Comparison of ENCODE assay signal across 9 cellular contexts in genomic region chr9:68979538-68980314, GRCh38. TPM values are rescaled to one million over a fixed set of nuclear protein-coding genes. Genes with fewer than 3 reads are reported as not detected.
DNase-seq lines count a peak whose midpoint lies in the region; ATAC-seq and TF ChIP-seq lines count a peak whose summit lies in the region.
"Had no signal": no experiment of that assay in that cellular context is flagged by ENCODE, and none has a peak within 500 bp of the region (broad histone marks: within the 10 kb centered on the region; RNA-seq: fewer than 3 reads in every experiment).

No MANE protein-coding gene starts in this region.

- peak overlapping the region; percentile 84 for H3K27ac Mint-ChIP-seq in activated T-cell treated with anti-CD3 and anti-CD28 coated beads, Interleukin-2, amount 50 U/mL, for 24 hours
- H3K27ac Mint-ChIP-seq in activated T-helper 1 cell treated with anti-CD3 and anti-CD28 coated beads, Interleukin-12 subunit alpha, Interleukin-12 subunit beta, Interleukin-2, Interleukin-4 antibody, amounts not matched to agents 30 ng/mL and 10 ng/mL and 1 ng/mL, durations not matched to agents 14 hours and 24 hours and 36 hours: peak overlapping the region; percentile 97
- peak overlapping the region; percentile 56 for H3K27ac Mint-ChIP-seq in type B pancreatic cell
- H3K27ac Mint-ChIP-seq: activated naive CD8-positive, alpha-beta T cell had no signal

- H3K36me3 Mint-ChIP-seq in activated T-cell treated with anti-CD3 and anti-CD28 coated beads, Interleukin-2, amount 50 U/mL, for 24 hours (ENCODE audit: low read depth): no peaks in the 10 kb centered on the region
- H3K36me3 Mint-ChIP-seq in activated T-helper 1 cell treated with anti-CD3 and anti-CD28 coated beads, Interleukin-12 subunit alpha, Interleukin-12 subunit beta, Interleukin-2, Interleukin-4 antibody, amounts not matched to agents 30 ng/mL and 10 ng/mL and 1 ng/mL, durations not matched to agents 14 hours and 24 hours and 36 hours (ENCODE audit: low read depth): peaks cover 14% of the 10 kb centered on the region
- H3K36me3 Mint-ChIP-seq in type B pancreatic cell: no peaks in the 10 kb centered on the region

- no peaks in the 10 kb centered on the region for H3K27me3 Mint-ChIP-seq in activated T-cell treated with anti-CD3 and anti-CD28 coated beads, Interleukin-2, amount 50 U/mL, for 24 hours
- peaks cover 2% of the 10 kb centered on the region for H3K27me3 Mint-ChIP-seq in activated T-helper 1 cell treated with anti-CD3 and anti-CD28 coated beads, Interleukin-12 subunit alpha, Interleukin-12 subunit beta, Interleukin-2, Interleukin-4 antibody, amounts not matched to agents 30 ng/mL and 10 ng/mL and 1 ng/mL, durations not matched to agents 14 hours and 24 hours and 36 hours (ENCODE audit: insufficient read depth)
- H3K27me3 Mint-ChIP-seq in type B pancreatic cell: no peaks in the 10 kb centered on the region
- H3K27me3 Mint-ChIP-seq: activated naive CD8-positive, alpha-beta T cell had no signal

- peak overlapping the region; percentile 10 for H3K4me3 Mint-ChIP-seq in activated T-cell treated with anti-CD3 and anti-CD28 coated beads, Interleukin-2, amount 50 U/mL, for 24 hours
- peak overlapping the region; percentile 69 for H3K4me3 Mint-ChIP-seq in activated T-helper 1 cell treated with anti-CD3 and anti-CD28 coated beads, Interleukin-12 subunit alpha, Interleukin-12 subunit beta, Interleukin-2, Interleukin-4 antibody, amounts not matched to agents 30 ng/mL and 10 ng/mL and 1 ng/mL, durations not matched to agents 14 hours and 24 hours and 36 hours
- H3K4me3 Mint-ChIP-seq in type B pancreatic cell: no peak overlapping the region
- H3K4me3 Mint-ChIP-seq: activated naive CD8-positive, alpha-beta T cell had no signal

- intact Hi-C loops in activated T-helper 1 cell treated with anti-CD3 and anti-CD28 coated beads, Interleukin-12 subunit alpha, Interleukin-12 subunit beta, Interleukin-2, Interleukin-4 antibody, amounts not matched to agents 30 ng/mL and 10 ng/mL and 1 ng/mL, durations not matched to agents 14 hours and 24 hours and 36 hours (cut with micrococcal nuclease): loop anchor here (1.0 kb wide), 4 partner anchors 27 to 326 kb away; no protein-coding TSS in a partner anchor

- H3K9me3 Mint-ChIP-seq in activated T-cell treated with anti-CD3 and anti-CD28 coated beads, Interleukin-2, amount 50 U/mL, for 24 hours: peaks cover 2% of the 10 kb centered on the region
- H3K9me3 Mint-ChIP-seq in activated T-helper 1 cell treated with anti-CD3 and anti-CD28 coated beads, Interleukin-12 subunit alpha, Interleukin-12 subunit beta, Interleukin-2, Interleukin-4 antibody, amounts not matched to agents 30 ng/mL and 10 ng/mL and 1 ng/mL, durations not matched to agents 14 hours and 24 hours and 36 hours: no peaks in the 10 kb centered on the region
- peaks cover 7% of the 10 kb centered on the region for H3K9me3 Mint-ChIP-seq in type B pancreatic cell

- ATAC-seq in HG03175 (IDR thresholded peaks at IDR 0.05; ENCODE audit: unreplicated experiment) (no peak), GM19351 (IDR thresholded peaks at IDR 0.05; ENCODE audit: unreplicated experiment) (no peak)

- no peak for TF ChIP-seq CTCF in type B pancreatic cell (conservative IDR thresholded peaks at IDR 0.05)

- H3K4me1 Mint-ChIP-seq in activated T-cell treated with anti-CD3 and anti-CD28 coated beads, Interleukin-2, amount 50 U/mL, for 24 hours (ENCODE audit: low read depth): peaks cover 63% of the 10 kb centered on the region
- peaks cover 85% of the 10 kb centered on the region for H3K4me1 Mint-ChIP-seq in activated T-helper 1 cell treated with anti-CD3 and anti-CD28 coated beads, Interleukin-12 subunit alpha, Interleukin-12 subunit beta, Interleukin-2, Interleukin-4 antibody, amounts not matched to agents 30 ng/mL and 10 ng/mL and 1 ng/mL, durations not matched to agents 14 hours and 24 hours and 36 hours (ENCODE audit: low read depth)
- peaks cover 26% of the 10 kb centered on the region for H3K4me1 Mint-ChIP-seq in type B pancreatic cell (ENCODE audit: unreplicated experiment)

- peak; percentile 48 for DNase-seq in activated T-cell treated with anti-CD3 and anti-CD28 coated beads, Interleukin-2, amount 50 U/mL, for 24 hours
- DNase-seq in activated T-cell treated with anti-CD3 and anti-CD28 coated beads for 4 hours (no peak), iPS-NIHi11 (ENCODE audit: low spot score) (peak; percentile 21), type B pancreatic cell (ENCODE audit: extremely low spot score, unreplicated experiment) (no peak), RKO (ENCODE audit: low spot score) (no peak)
- peak; percentile 38 for DNase-seq in activated T-helper 1 cell treated with anti-CD3 and anti-CD28 coated beads, Interleukin-12 subunit alpha, Interleukin-12 subunit beta, Interleukin-2, Interleukin-4 antibody, amounts not matched to agents 30 ng/mL and 10 ng/mL and 1 ng/mL, durations not matched to agents 14 hours and 24 hours and 36 hours (ENCODE audit: low spot score)

RNA-seq across cellular contexts. Expression of gene PRKACG, which starts 34.2 kb away (rescaled TPM):
- not detected in 2 replicates for total RNA-seq in activated T-helper 1 cell treated with anti-CD3 and anti-CD28 coated beads, Interleukin-12 subunit alpha, Interleukin-12 subunit beta, Interleukin-2, Interleukin-4 antibody, amounts not matched to agents 30 ng/mL and 10 ng/mL and 1 ng/mL, durations not matched to agents 14 hours and 24 hours and 36 hours
- total RNA-seq in type B pancreatic cell (ENCODE audit: low replicate concordance): not detected in 2 replicates

RNA-seq across cellular contexts. Expression of gene FXN, which starts 55.8 kb away (rescaled TPM):
- total RNA-seq in activated T-helper 1 cell treated with anti-CD3 and anti-CD28 coated beads, Interleukin-12 subunit alpha, Interleukin-12 subunit beta, Interleukin-2, Interleukin-4 antibody, amounts not matched to agents 30 ng/mL and 10 ng/mL and 1 ng/mL, durations not matched to agents 14 hours and 24 hours and 36 hours: 43.6 and 47.7 TPM in 2 replicates
- 17.7 and 22.0 TPM in 2 replicates for total RNA-seq in type B pancreatic cell (ENCODE audit: low replicate concordance)

Comparison
In these comparisons a context has a peak if more than half of its experiments do, and no peak if none do; other contexts are left out.
1. DNase-seq: peak in activated T-cell treated with anti-CD3 and anti-CD28 coated beads, Interleukin-2, amount 50 U/mL, for 24 hours (single experiment), activated T-helper 1 cell treated with anti-CD3 and anti-CD28 coated beads, Interleukin-12 subunit alpha, Interleukin-12 subunit beta, Interleukin-2, Interleukin-4 antibody, amounts not matched to agents 30 ng/mL and 10 ng/mL and 1 ng/mL, durations not matched to agents 14 hours and 24 hours and 36 hours (single experiment) and iPS-NIHi11 (single experiment); none in activated T-cell treated with anti-CD3 and anti-CD28 coated beads for 4 hours (single experiment), type B pancreatic cell (single experiment) and RKO (single experiment).
2. Peak in every context shown above with its lines, with median percentiles within 50 percentile points of each other: H3K27ac Mint-ChIP-seq.